ENCODE assay signal across 7 cellular contexts in genomic region chr17:40113110-40113960, GRCh38.
DNase-seq lines count a peak whose midpoint lies in the region; ATAC-seq and TF ChIP-seq lines count a peak whose summit lies in the region.

No MANE protein-coding gene starts in this region.

- peak; percentile 88 for DNase-seq in NCI-H2029 treated with DMSO at 0.1 percent for 48 hours (lab: John Stamatoyannopoulos, UW)
- DNase-seq in T1000 (lab: John Stamatoyannopoulos, UW) = peak; percentile 82
- peak; percentile 96 for DNase-seq in astrocyte of the hippocampus (ENCODE audit: low read depth, low spot score)
- peak; percentile 52 to 97 (median 90) for DNase-seq in hypothalamus (lab: John Stamatoyannopoulos, UW)
- peak; percentile 85 for DNase-seq in retinal pigment epithelial cell (ENCODE audit: low read depth)

- peak; percentile 91 for TF ChIP-seq CTCF in retinal pigment epithelial cell (conservative IDR thresholded peaks at IDR 0.05; ENCODE audit: low read depth, low read length)

- ATAC-seq in GM18505 (IDR thresholded peaks at IDR 0.05; ENCODE audit: unreplicated experiment) = peak; percentile 76
- peak; percentile 66 for ATAC-seq in HG02973 (IDR thresholded peaks at IDR 0.05; ENCODE audit: unreplicated experiment)

- peak overlapping the region; percentile 49 for H3K4me3 ChIP-seq in retinal pigment epithelial cell (ENCODE audit: low read length)

- TF ChIP-seq POLR2A in GM18505 (IDR thresholded peaks at IDR 0.05; ENCODE audit: borderline replicate concordance, extremely low read depth, insufficient read depth, insufficient read length) = peak; percentile 58

Comparison
In these comparisons a context has a peak if more than half of its experiments do, and no peak if none do; other contexts are left out.
1. Peak in every context shown above with its lines: DNase-seq, ATAC-seq and H3K4me3 ChIP-seq.